ENCODE assay signal across 33 cellular contexts in genomic region chr7:111400088-111400487, GRCh38.
"Had no signal": no experiment of that assay in that cellular context is flagged by ENCODE, and none has a peak within 500 bp of the region (broad histone marks: within the 10 kb centered on the region; RNA-seq: fewer than 3 reads in every experiment).

No MANE protein-coding gene starts in this region.

- H3K79me2 ChIP-seq: hepatocyte had no signal

- H2AFZ ChIP-seq: hepatocyte had no signal

- H3K9me3 ChIP-seq: body of pancreas, colonic mucosa, esophagus muscularis mucosa, gastroesophageal sphincter had no signal

- DNase-seq: activated CD4-positive, alpha-beta memory T cell treated with anti-CD3 and anti-CD28 coated beads, Interleukin-2, amount 10 ng/mL, durations not matched to agents 7 days and 5 days; activated CD4-positive, alpha-beta T cell treated with anti-CD3 and anti-CD28 coated beads for 1 hour; activated CD4-positive, alpha-beta T cell treated with anti-CD3 and anti-CD28 coated beads for 4 hours; activated CD4-positive, alpha-beta T cell treated with anti-CD3 and anti-CD28 coated beads, Interleukin-2, amount 10 ng/mL, durations not matched to agents 7 days and 5 days; activated CD4-positive, alpha-beta T cell treated with anti-CD3 and anti-CD28 coated beads, Interleukin-2, amount 50 U/mL, for 4 hours; activated CD8-positive, alpha-beta memory T cell treated with anti-CD3 and anti-CD28 coated beads for 24 hours; activated effector memory CD4-positive, alpha-beta T cell treated with Interleukin-2 at 50 U/mL for 16 hours; activated gamma-delta T cell treated with Interleukin-2 at 50 U/mL for 16 hours; activated naive CD4-positive, alpha-beta T cell treated with anti-CD3 and anti-CD28 coated beads, Interleukin-2, amount 50 U/mL, for 16 hours; activated naive CD4-positive, alpha-beta T cell treated with Interleukin-2 at 50 U/mL for 16 hours; activated T-cell treated with anti-CD3 and anti-CD28 coated beads, Interleukin-2, amount 50 U/mL, for 4 hours; amygdala; aorta; body of pancreas; central memory CD4-positive, alpha-beta T cell; cerebellar nuclear complex; colonic mucosa; effector CD8-positive, alpha-beta T cell; erythroblast; foreskin melanocyte; heart right ventricle; T-helper 1 cell; T-helper 17 cell; T1000 had no signal

- H3K4me1 ChIP-seq: body of pancreas, colonic mucosa had no signal

- FAIRE-seq: endometrium, endothelial cell of umbilical vein had no signal

- ATAC-seq: activated T-cell treated with anti-CD3 and anti-CD28 coated beads, Interleukin-2, amount 50 U/mL, for 4 hours; activated T-helper 17 cell treated with anti-CD3 and anti-CD28 coated beads, Interleukin-2, amount 50 U/mL, for 72 hours; body of pancreas; gastroesophageal sphincter; heart right ventricle; T-helper 17 cell; WTC11 had no signal

- H3K36me3 ChIP-seq: cardiac muscle cell, colonic mucosa, esophagus muscularis mucosa, gastroesophageal sphincter, heart right ventricle had no signal

- H3K4me3 ChIP-seq: body of pancreas, cardiac muscle cell, colonic mucosa, esophagus muscularis mucosa, gastroesophageal sphincter, heart right ventricle, hepatocyte had no signal

- H3K27me3 ChIP-seq: body of pancreas, cardiac muscle cell, colonic mucosa, esophagus muscularis mucosa, gastroesophageal sphincter, heart right ventricle, hepatocyte had no signal

- H3K4me2 ChIP-seq: hepatocyte had no signal

- H3K27ac ChIP-seq: body of pancreas, cardiac muscle cell, colonic mucosa, esophagus muscularis mucosa, gastroesophageal sphincter, hepatocyte, VCaP had no signal
